ENCODE assay signal across 9 cellular contexts in the genomic region with DNA sequence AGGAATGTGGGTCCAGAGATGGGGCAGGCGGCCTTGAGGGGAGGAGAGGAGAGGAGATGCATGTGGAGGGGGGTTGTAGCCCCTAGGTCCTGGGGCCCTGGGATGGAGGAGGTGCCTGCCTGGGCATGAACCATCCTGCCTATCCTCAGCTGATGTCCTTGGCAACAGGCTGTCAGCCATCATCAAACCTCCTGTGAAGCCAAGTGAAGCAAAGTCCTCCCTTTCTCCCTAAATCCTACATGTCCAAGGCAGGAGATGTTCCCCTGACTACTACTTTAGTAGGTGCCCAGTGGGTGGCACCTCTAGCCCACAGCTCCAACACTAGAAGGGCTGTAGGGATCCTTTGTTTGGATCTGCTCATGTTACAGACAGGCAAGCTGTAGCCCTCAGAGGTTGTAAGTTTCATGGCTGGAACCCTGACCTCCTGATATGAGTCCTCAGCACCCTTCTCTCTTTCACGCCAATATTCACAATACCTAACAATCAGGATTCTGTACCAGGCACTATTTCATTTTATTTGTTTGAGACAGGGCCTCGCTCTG.
DNase-seq lines count a peak whose midpoint lies in the region; ATAC-seq and TF ChIP-seq lines count a peak whose summit lies in the region.
"Had no signal": no experiment of that assay in that cellular context is flagged by ENCODE, and none has a peak within 500 bp of the region (broad histone marks: within the 10 kb centered on the region; RNA-seq: fewer than 3 reads in every experiment).

No MANE protein-coding gene starts in this region.

- DNase-seq in Daoy (ENCODE audit: low read depth) (peak; percentile 65), NB4 (ENCODE audit: low read depth) (peak; percentile 36), brain microvascular endothelial cell (peak; percentile 39), lower lobe of right lung (no peak), amygdala (lab: John Stamatoyannopoulos, UW) (no peak), SIG-M5 treated with dmso at 0.1 percent for 504 hours (lab: John Stamatoyannopoulos, UW; ENCODE audit: unreplicated experiment) (no peak)
- DNase-seq: natural killer cell had no signal

- no peaks in the 10 kb centered on the region for H3K27me3 ChIP-seq in brain microvascular endothelial cell (replicated peaks)
- H3K27me3 ChIP-seq in lower lobe of right lung (ENCODE audit: low read depth): no peaks in the 10 kb centered on the region

- ATAC-seq in lower lobe of right lung (peak; percentile 12 to 49), HG03095 (IDR thresholded peaks at IDR 0.05; ENCODE audit: unreplicated experiment) (no peak), GM21515 (IDR thresholded peaks at IDR 0.05; ENCODE audit: unreplicated experiment) (no peak)
- ATAC-seq: natural killer cell had no signal

- in situ Hi-C loops in brain microvascular endothelial cell (cut with HindIII; ENCODE audit: low pct_ligation_motif_present, low sequenced_read_pairs): no loop called here

- peaks cover 25% of the 10 kb centered on the region for H3K4me1 ChIP-seq in lower lobe of right lung

- peak; percentile 14 for TF ChIP-seq CTCF in NB4 (IDR thresholded peaks at IDR 0.05; ENCODE audit: low read depth, low read length)
- peak; percentile 57 for TF ChIP-seq CTCF in brain microvascular endothelial cell (IDR thresholded peaks at IDR 0.05; ENCODE audit: low read depth, low read length, missing control alignments)
- TF ChIP-seq CTCF in lower lobe of right lung (IDR thresholded peaks at IDR 0.05): no peak

- TF ChIP-seq POLR2A in NB4 (IDR thresholded peaks at IDR 0.05; ENCODE audit: extremely low read depth, insufficient read length): no peak

- intact Hi-C loops in lower lobe of right lung (cut with DNase I): loop anchor here (5.0 kb wide), 1 partner anchor 284 kb away; no protein-coding TSS in a partner anchor

- H3K4me3 ChIP-seq in NB4 (ENCODE audit: low read depth, low read length) (no peak overlapping the region), brain microvascular endothelial cell (ENCODE audit: low read depth, low read length) (no peak overlapping the region), lower lobe of right lung (no peak overlapping the region)

- no peaks in the 10 kb centered on the region for H3K9me3 ChIP-seq in lower lobe of right lung

- no peak overlapping the region for H3K27ac ChIP-seq in brain microvascular endothelial cell
- H3K27ac ChIP-seq in lower lobe of right lung: no peak overlapping the region

- H3K36me3 ChIP-seq in brain microvascular endothelial cell (replicated peaks): no peaks in the 10 kb centered on the region
- H3K36me3 ChIP-seq in lower lobe of right lung: no peaks in the 10 kb centered on the region

Comparison
In these comparisons a context has a peak if more than half of its experiments do, and no peak if none do; other contexts are left out.
1. DNase-seq: peak in Daoy (single experiment), NB4 (single experiment) and brain microvascular endothelial cell (single experiment); none in lower lobe of right lung (single experiment), amygdala (0 of 56) and SIG-M5 treated with dmso at 0.1 percent for 504 hours (single experiment).
2. ATAC-seq: peak in lower lobe of right lung (2 of 2); none in HG03095 (single experiment) and GM21515 (single experiment).